Comparison of ENCODE assay signal across 1 cellular context in the genomic region with DNA sequence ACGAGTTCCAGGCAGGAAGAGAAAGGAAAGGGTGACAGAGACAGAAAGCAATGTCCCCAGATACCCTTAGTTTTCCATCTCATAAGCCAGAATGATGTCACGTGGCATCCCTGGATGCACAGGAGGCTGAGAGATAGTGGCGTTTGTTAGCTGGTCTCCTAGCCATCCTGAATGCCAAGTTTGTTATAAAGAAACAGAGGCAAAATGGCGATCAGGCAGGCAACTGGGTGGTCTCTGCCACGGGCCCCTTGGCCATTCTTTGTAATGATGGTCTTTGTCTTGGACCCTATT.
TF ChIP-seq lines count a peak whose summit lies in the region.

No MANE protein-coding gene starts in this region.

TF ChIP-seq in IMR-90, 13 proteins besides CTCF, POLR2A, EP300 and RAD21 (continued from another document):
- TF ChIP-seq CHD1 (IDR thresholded peaks at IDR 0.05; ENCODE audit: low read depth, low read length) (no peak), SMC3 (IDR thresholded peaks at IDR 0.05; ENCODE audit: low read depth, low read length) (no peak), BHLHE40 (IDR thresholded peaks at IDR 0.05; ENCODE audit: low read depth, low read length) (no peak), CEBPB (IDR thresholded peaks at IDR 0.05; ENCODE audit: low read depth, low read length) (no peak), NFE2L2 (IDR thresholded peaks at IDR 0.05; ENCODE audit: low read depth, low read length) (no peak), RCOR1 (IDR thresholded peaks at IDR 0.05; ENCODE audit: insufficient replicate concordance, low read length) (no peak), MAZ (IDR thresholded peaks at IDR 0.05; ENCODE audit: borderline replicate concordance, low read depth, low read length) (no peak)
TF ChIP-seq in IMR-90: peak in this region for 0.
